ENCODE assay signal across 33 cellular contexts in the genomic region with DNA sequence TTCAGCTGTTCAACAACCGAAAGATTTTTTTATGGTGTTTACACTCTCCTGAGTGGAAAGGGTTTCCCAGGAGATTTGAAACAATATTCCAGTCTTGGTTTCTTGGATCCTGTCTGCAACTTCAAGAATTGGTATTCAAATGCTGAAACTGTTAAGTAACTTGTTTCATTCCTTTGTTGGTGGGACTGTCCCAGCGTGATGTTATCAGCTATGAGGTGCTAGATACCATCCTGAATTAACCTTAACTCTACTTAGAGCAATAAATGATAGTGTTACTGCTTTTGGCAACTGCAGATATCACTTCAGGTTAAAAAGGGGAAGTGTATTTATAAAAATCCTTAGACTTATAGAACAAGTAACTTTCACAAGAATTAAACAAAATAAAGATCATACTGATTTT.
"Had no signal": no experiment of that assay in that cellular context is flagged by ENCODE, and none has a peak within 500 bp of the region (broad histone marks: within the 10 kb centered on the region; RNA-seq: fewer than 3 reads in every experiment).

No MANE protein-coding gene starts in this region.

- H3K27me3 ChIP-seq: breast epithelium, esophagus muscularis mucosa, heart left ventricle, left lung, sigmoid colon, uterus had no signal

- H3K79me2 ChIP-seq: parathyroid adenoma had no signal

- H3K4me2 ChIP-seq: smooth muscle cell had no signal

- H2AFZ ChIP-seq: parathyroid adenoma had no signal

- H3K36me3 ChIP-seq: breast epithelium, esophagus muscularis mucosa, heart left ventricle, left lung, lower lobe of right lung, sigmoid colon, uterus had no signal

- H3K36me3 Mint-ChIP-seq: activated naive CD4-positive, alpha-beta T cell treated with anti-CD3 and anti-CD28 coated beads, Interleukin-2, amount 50 U/mL, for 24 hours; naive B cell; stimulated activated memory B cell treated with anti-CD40 and anti-IgM and Interleukin-4, amounts not matched to agents 10 μg/mL and 1 μg/mL and 100 μg/mL, for 72 hours; type B pancreatic cell had no signal

- H3K27me3 Mint-ChIP-seq: central memory CD8-positive, alpha-beta T cell; dendritic cell treated with granulocyte-macrophage colony-stimulating factor and Interleukin-4, amounts not matched to agents 40 ng/mL and 50 ng/mL, for 4 days; naive B cell; stimulated activated memory B cell treated with anti-CD40 and anti-IgM and Interleukin-4, amounts not matched to agents 10 μg/mL and 1 μg/mL and 100 μg/mL, for 72 hours; stimulated activated naive CD8-positive, alpha-beta T cell treated with anti-CD3 and anti-CD28 coated beads, Interleukin-15, amount 100 ng/mL, for 72 hours; type B pancreatic cell had no signal

- H3K4me3 ChIP-seq: breast epithelium, esophagus muscularis mucosa, heart left ventricle, left lung, lower lobe of right lung, psoas muscle, sigmoid colon, smooth muscle cell, uterus had no signal

- H3K4me1 Mint-ChIP-seq: activated CD4-positive, alpha-beta T cell treated with anti-CD3 and anti-CD28 coated beads, Interleukin-2, amount 10 ng/mL, durations not matched to agents 24 days and 14 days; activated naive CD4-positive, alpha-beta T cell treated with anti-CD3 and anti-CD28 coated beads, Interleukin-2, amount 50 U/mL, for 24 hours; activated naive CD8-positive, alpha-beta T cell treated with anti-CD3 and anti-CD28 coated beads, Interleukin-2, amount 50 U/mL, for 24 hours; central memory CD8-positive, alpha-beta T cell; naive B cell; nephron progenitor cell; stimulated activated memory B cell treated with anti-CD40 and anti-IgM and Interleukin-4, amounts not matched to agents 10 μg/mL and 1 μg/mL and 100 μg/mL, for 72 hours; stimulated activated naive CD8-positive, alpha-beta T cell treated with anti-CD3 and anti-CD28 coated beads, Interleukin-15, amount 100 ng/mL, for 72 hours had no signal

- H3K9ac ChIP-seq: parathyroid adenoma had no signal

- H3K4me1 ChIP-seq: breast epithelium, esophagus muscularis mucosa, foreskin keratinocyte, heart left ventricle, left lung, lower lobe of right lung, parathyroid adenoma, psoas muscle, sigmoid colon, uterus had no signal

- H3K4me3 Mint-ChIP-seq: activated CD4-positive, alpha-beta memory T cell treated with anti-CD3 and anti-CD28 coated beads, Interleukin-2, amount 10 ng/mL, durations not matched to agents 7 days and 5 days; activated CD4-positive, alpha-beta T cell treated with anti-CD3 and anti-CD28 coated beads, Interleukin-2, amount 10 ng/mL, durations not matched to agents 24 days and 14 days; activated naive CD4-positive, alpha-beta T cell treated with anti-CD3 and anti-CD28 coated beads, Interleukin-2, amount 50 U/mL, for 24 hours; activated naive CD8-positive, alpha-beta T cell treated with anti-CD3 and anti-CD28 coated beads, Interleukin-2, amount 50 U/mL, for 24 hours; activated T-cell treated with anti-CD3 and anti-CD28 coated beads, Interleukin-2, amount 50 U/mL, for 4 hours; central memory CD8-positive, alpha-beta T cell; dendritic cell treated with granulocyte-macrophage colony-stimulating factor and Interleukin-4, amounts not matched to agents 40 ng/mL and 50 ng/mL, for 4 days; naive B cell; nephron progenitor cell; stimulated activated memory B cell treated with anti-CD40 and anti-IgM and Interleukin-4, amounts not matched to agents 10 μg/mL and 1 μg/mL and 100 μg/mL, for 72 hours; stimulated activated naive CD8-positive, alpha-beta T cell treated with anti-CD3 and anti-CD28 coated beads, Interleukin-15, amount 100 ng/mL, for 72 hours; type B pancreatic cell had no signal

- DNase-seq: activated CD4-positive, alpha-beta memory T cell treated with anti-CD3 and anti-CD28 coated beads, Interleukin-2, amount 10 ng/mL, durations not matched to agents 7 days and 5 days; activated CD4-positive, alpha-beta T cell treated with anti-CD3 and anti-CD28 coated beads, Interleukin-2, amount 10 ng/mL, durations not matched to agents 24 days and 14 days; activated CD4-positive, CD25-positive, alpha-beta regulatory T cell treated with anti-CD3 and anti-CD28 coated beads, Interleukin-2, amount 50 U/mL, for 72 hours; activated CD8-positive, alpha-beta memory T cell treated with anti-CD3 and anti-CD28 coated beads, Interleukin-2, amount 50 U/mL, for 48 hours; activated naive CD8-positive, alpha-beta T cell treated with anti-CD3 and anti-CD28 coated beads, Interleukin-2, amount 50 U/mL, for 24 hours; activated T-cell treated with anti-CD3 and anti-CD28 coated beads, Interleukin-2, amount 50 U/mL, for 4 hours; amygdala; foreskin keratinocyte; heart left ventricle; kidney glomerular epithelial cell; left lung; lower lobe of right lung; naive B cell; nephron progenitor cell; psoas muscle; sigmoid colon; stimulated activated CD4-positive, alpha-beta T cell treated with anti-CD3 and anti-CD28 coated beads, Interleukin-1b, Interleukin-23, amount 100 ng/mL, for 48 hours; stimulated activated CD4-positive, alpha-beta T cell treated with anti-CD3 and anti-CD28 coated beads, Interleukin-4, amount 100 ng/mL, for 4 hours; stimulated activated CD8-positive, alpha-beta memory T cell treated with anti-CD3 and anti-CD28 coated beads, Interleukin-4, amount 100 ng/mL, for 48 hours; stimulated activated naive CD8-positive, alpha-beta T cell treated with anti-CD3 and anti-CD28 coated beads, Interleukin-15, amount 100 ng/mL, for 72 hours; substantia nigra; T-helper 1 cell; uterus had no signal

- H3K27ac Mint-ChIP-seq: activated CD4-positive, alpha-beta memory T cell treated with anti-CD3 and anti-CD28 coated beads, Interleukin-2, amount 10 ng/mL, durations not matched to agents 7 days and 5 days; activated CD4-positive, alpha-beta T cell treated with anti-CD3 and anti-CD28 coated beads, Interleukin-2, amount 10 ng/mL, durations not matched to agents 24 days and 14 days; activated naive CD4-positive, alpha-beta T cell treated with anti-CD3 and anti-CD28 coated beads, Interleukin-2, amount 50 U/mL, for 24 hours; activated naive CD8-positive, alpha-beta T cell treated with anti-CD3 and anti-CD28 coated beads, Interleukin-2, amount 50 U/mL, for 24 hours; activated T-helper 2 cell treated with anti-CD3 and anti-CD28 coated beads, Interferon-gamma antibody, Interleukin-2, Interleukin-4, amounts not matched to agents 10 μg/mL and 5 μg/mL and 100 μg/mL, durations not matched to agents 14 hours and 24 hours and 36 hours; dendritic cell treated with granulocyte-macrophage colony-stimulating factor and Interleukin-4, amounts not matched to agents 40 ng/mL and 50 ng/mL, for 4 days; naive B cell; stimulated activated memory B cell treated with anti-CD40 and anti-IgM and Interleukin-4, amounts not matched to agents 10 μg/mL and 1 μg/mL and 100 μg/mL, for 72 hours; stimulated activated naive CD8-positive, alpha-beta T cell treated with anti-CD3 and anti-CD28 coated beads, Interleukin-15, amount 100 ng/mL, for 72 hours; type B pancreatic cell had no signal

- H3K9me3 Mint-ChIP-seq: activated CD4-positive, alpha-beta memory T cell treated with anti-CD3 and anti-CD28 coated beads, Interleukin-2, amount 10 ng/mL, durations not matched to agents 7 days and 5 days; activated CD4-positive, alpha-beta T cell treated with anti-CD3 and anti-CD28 coated beads, Interleukin-2, amount 10 ng/mL, durations not matched to agents 24 days and 14 days; activated naive CD4-positive, alpha-beta T cell treated with anti-CD3 and anti-CD28 coated beads, Interleukin-2, amount 50 U/mL, for 24 hours; activated naive CD8-positive, alpha-beta T cell treated with anti-CD3 and anti-CD28 coated beads, Interleukin-2, amount 50 U/mL, for 24 hours; activated T-cell treated with anti-CD3 and anti-CD28 coated beads, Interleukin-2, amount 50 U/mL, for 4 hours; activated T-helper 2 cell treated with anti-CD3 and anti-CD28 coated beads, Interferon-gamma antibody, Interleukin-2, Interleukin-4, amounts not matched to agents 10 μg/mL and 5 μg/mL and 100 μg/mL, durations not matched to agents 14 hours and 24 hours and 36 hours; central memory CD8-positive, alpha-beta T cell; dendritic cell treated with granulocyte-macrophage colony-stimulating factor and Interleukin-4, amounts not matched to agents 40 ng/mL and 50 ng/mL, for 4 days; nephron progenitor cell; stimulated activated memory B cell treated with anti-CD40 and anti-IgM and Interleukin-4, amounts not matched to agents 10 μg/mL and 1 μg/mL and 100 μg/mL, for 72 hours; stimulated activated naive CD8-positive, alpha-beta T cell treated with anti-CD3 and anti-CD28 coated beads, Interleukin-15, amount 100 ng/mL, for 72 hours; type B pancreatic cell had no signal

- H3K9me3 ChIP-seq: breast epithelium, esophagus muscularis mucosa, heart left ventricle, left lung, lower lobe of right lung, psoas muscle, sigmoid colon, uterus had no signal

- H3K27ac ChIP-seq: breast epithelium, esophagus muscularis mucosa, foreskin keratinocyte, heart left ventricle, left lung, lower lobe of right lung, parathyroid adenoma, psoas muscle, sigmoid colon, uterus had no signal
